ENCODE assay signal across 25 cellular contexts in genomic region chr3:187049462-187050101, GRCh38.
DNase-seq lines count a peak whose midpoint lies in the region; ATAC-seq and TF ChIP-seq lines count a peak whose summit lies in the region.
"Had no signal": no experiment of that assay in that cellular context is flagged by ENCODE, and none has a peak within 500 bp of the region (broad histone marks: within the 10 kb centered on the region; RNA-seq: fewer than 3 reads in every experiment).

No MANE protein-coding gene starts in this region.

- no peaks in the 10 kb centered on the region for H3K9me3 ChIP-seq in H9 (ENCODE audit: control insufficient read depth, low read depth, low read length)
- H3K9me3 ChIP-seq in gastroesophageal sphincter: peaks cover 0 to 12% (median 0%) of the 10 kb centered on the region in 3 donors

- H2AK5ac ChIP-seq in H9 (ENCODE audit: insufficient read length, low read length): no peak overlapping the region

- no peak overlapping the region for H3K9ac ChIP-seq in H9 (ENCODE audit: extremely low read depth, insufficient read length, low read length)
- H3K9ac ChIP-seq: KMS-11, parathyroid adenoma had no signal

- POLR2A ChIA-PET in activated CD8-positive, alpha-beta T cell treated with anti-CD3 and anti-CD28 coated beads for 36 hours (lab: Charles Lee): interaction anchor here (0.6 to 2.9 kb wide), 5 partner anchors 8 to 23 kb away, joined by 3 to 17 read pairs (median 4); no protein-coding TSS in a partner anchor
- POLR2A ChIA-PET in activated CD8-positive, alpha-beta T cell treated with anti-CD3 and anti-CD28 coated beads, Interleukin-2, amount 10 ng/mL, durations not matched to agents 7 days and 5 days (lab: Charles Lee): interaction anchor here (1.3 kb wide), 1 partner anchor 22 kb away, joined by 3 read pairs; no protein-coding TSS in a partner anchor

- peaks cover 93% of the 10 kb centered on the region for H3K36me3 Mint-ChIP-seq in activated CD8-positive, alpha-beta T cell treated with anti-CD3 and anti-CD28 coated beads for 36 hours (ENCODE audit: low read depth)
- H3K36me3 Mint-ChIP-seq in activated CD8-positive, alpha-beta T cell treated with anti-CD3 and anti-CD28 coated beads, Interleukin-2, amount 10 ng/mL, durations not matched to agents 7 days and 5 days (ENCODE audit: low read depth): peaks cover 92% of the 10 kb centered on the region
- H3K36me3 Mint-ChIP-seq in H9 (ENCODE audit: insufficient read depth in 1 of 3, low read depth in 3 of 3): peaks cover 80 to 93% (median 90%) of the 10 kb centered on the region in 3 experiments
- H3K36me3 Mint-ChIP-seq in endothelial cell (ENCODE audit: low read depth, unreplicated experiment): peaks cover 60% of the 10 kb centered on the region
- H3K36me3 Mint-ChIP-seq in progenitor cell of endocrine pancreas (ENCODE audit: insufficient read depth): peaks cover 52% of the 10 kb centered on the region

- H2BK12ac ChIP-seq in H9 (ENCODE audit: insufficient read length, low read depth, low read length): no peak overlapping the region

- H3K23ac ChIP-seq in H9 (ENCODE audit: insufficient read length, low read depth, low read length): no peak overlapping the region

- TF ChIP-seq POLR2A in gastroesophageal sphincter (IDR thresholded peaks at IDR 0.05): no peak

- no peak for TF ChIP-seq EP300 in gastroesophageal sphincter (IDR thresholded peaks at IDR 0.05)

- no peak overlapping the region for H3K4me3 ChIP-seq in gastroesophageal sphincter
- H3K4me3 ChIP-seq: dorsolateral prefrontal cortex, PC-9, sigmoid colon, tibial artery had no signal

- peak overlapping the region; percentile 80 for H3K27ac Mint-ChIP-seq in activated CD8-positive, alpha-beta T cell treated with anti-CD3 and anti-CD28 coated beads for 36 hours
- no peak overlapping the region for H3K27ac Mint-ChIP-seq in activated CD8-positive, alpha-beta T cell treated with anti-CD3 and anti-CD28 coated beads, Interleukin-2, amount 10 ng/mL, durations not matched to agents 7 days and 5 days
- H3K27ac Mint-ChIP-seq in H9 (peak overlapping the region in 2 of 3 experiments; percentile 12 to 80; a peak in 4 of 7 replicates), endothelial cell (ENCODE audit: unreplicated experiment) (no peak overlapping the region), progenitor cell of endocrine pancreas (peak overlapping the region; percentile 70)

- no peak overlapping the region for H3T11ph ChIP-seq in H9 (ENCODE audit: low read length)

- no peaks in the 10 kb centered on the region for H3K27me3 Mint-ChIP-seq in activated CD8-positive, alpha-beta T cell treated with anti-CD3 and anti-CD28 coated beads for 36 hours
- H3K27me3 Mint-ChIP-seq in activated CD8-positive, alpha-beta T cell treated with anti-CD3 and anti-CD28 coated beads, Interleukin-2, amount 10 ng/mL, durations not matched to agents 7 days and 5 days (ENCODE audit: low read depth): no peaks in the 10 kb centered on the region
- no peaks in the 10 kb centered on the region; the same call in 1 of the 2 replicates for H3K27me3 Mint-ChIP-seq in H9 (ENCODE audit: low read depth)
- H3K27me3 Mint-ChIP-seq in endothelial cell (ENCODE audit: unreplicated experiment): peaks cover 2% of the 10 kb centered on the region
- H3K27me3 Mint-ChIP-seq in progenitor cell of endocrine pancreas: no peaks in the 10 kb centered on the region

- intact Hi-C loops in activated CD8-positive, alpha-beta T cell treated with anti-CD3 and anti-CD28 coated beads for 36 hours (cut with micrococcal nuclease): no loop called here

- H3K23me2 ChIP-seq in H9 (ENCODE audit: insufficient read length, low read depth, low read length, poor library complexity, severe bottlenecking): no peaks in the 10 kb centered on the region

- H3K4me1 ChIP-seq in H9 (ENCODE audit: insufficient read depth, low read length): no peaks in the 10 kb centered on the region
- H3K4me1 ChIP-seq in gastroesophageal sphincter: no peaks in the 10 kb centered on the region
- H3K4me1 ChIP-seq: foreskin keratinocyte, parathyroid adenoma, sigmoid colon had no signal

- H3K27me3 ChIP-seq in H9 (ENCODE audit: insufficient read depth, low read length) (no peaks in the 10 kb centered on the region), gastroesophageal sphincter (no peaks in the 10 kb centered on the region)
- H3K27me3 ChIP-seq: dorsolateral prefrontal cortex, foreskin keratinocyte, sigmoid colon, tibial artery had no signal

- CTCF ChIA-PET in activated CD8-positive, alpha-beta T cell treated with anti-CD3 and anti-CD28 coated beads for 36 hours (lab: Charles Lee): interaction anchor here (0.7 to 2.7 kb wide), 5 partner anchors 11 to 90 kb away, joined by 3 to 6 read pairs (median 4); partner anchors contain the start of gene RPL39L
- CTCF ChIA-PET in activated CD8-positive, alpha-beta T cell treated with anti-CD3 and anti-CD28 coated beads, Interleukin-2, amount 10 ng/mL, durations not matched to agents 7 days and 5 days (lab: Charles Lee): interaction anchor here (0.8 to 1.5 kb wide), 2 partner anchors 64 to 200 kb away, joined by 3 to 5 read pairs; no protein-coding TSS in a partner anchor

- no peak overlapping the region for H2AFZ ChIP-seq in H9 (ENCODE audit: low read length)
- H2AFZ ChIP-seq: parathyroid adenoma, PC-9 had no signal

- H2BK15ac ChIP-seq in H9 (ENCODE audit: low read depth, low read length): no peak overlapping the region

- H3K4me3 Mint-ChIP-seq in activated CD8-positive, alpha-beta T cell treated with anti-CD3 and anti-CD28 coated beads for 36 hours: no peak overlapping the region
- no peak overlapping the region for H3K4me3 Mint-ChIP-seq in activated CD8-positive, alpha-beta T cell treated with anti-CD3 and anti-CD28 coated beads, Interleukin-2, amount 10 ng/mL, durations not matched to agents 7 days and 5 days
- H3K4me3 Mint-ChIP-seq in H9 (no peak overlapping the region), endothelial cell (ENCODE audit: unreplicated experiment) (peak overlapping the region; percentile 30), progenitor cell of endocrine pancreas (ENCODE audit: low read depth) (no peak overlapping the region)

- no peak overlapping the region for H4K5ac ChIP-seq in H9 (ENCODE audit: insufficient read length, low read depth, low read length)

- no peak for DNase-seq in activated CD8-positive, alpha-beta T cell treated with anti-CD3 and anti-CD28 coated beads for 36 hours
- DNase-seq in activated CD8-positive, alpha-beta T cell treated with anti-CD3 and anti-CD28 coated beads, Interleukin-2, amount 10 ng/mL, durations not matched to agents 7 days and 5 days: no peak
- no peak for DNase-seq in H9
- DNase-seq in endothelial cell (ENCODE audit: low spot score): no peak
- DNase-seq in progenitor cell of endocrine pancreas (ENCODE audit: low spot score, unreplicated experiment): no peak
- DNase-seq in GM13977 (ENCODE audit: low spot score): no peak
- DNase-seq: activated effector memory CD4-positive, alpha-beta T cell treated with anti-CD3 and anti-CD28 coated beads, Interleukin-2, amount 50 U/mL, for 16 hours; aorta; C1 segment of cervical spinal cord; caudate nucleus; DMS 273 treated with DMSO at 0.1 percent for 48 hours; dorsolateral prefrontal cortex; foreskin keratinocyte; kidney; NCI-H187 treated with DMSO at 0.1 percent for 48 hours; NCI-H345; NCI-H82; SIG-M5; sigmoid colon; tibial artery had no signal

- H3K14ac ChIP-seq in H9 (ENCODE audit: insufficient read depth, low read length): no peak overlapping the region; the same call in 1 of the 2 replicates

- no peak overlapping the region for H3K18ac ChIP-seq in H9 (ENCODE audit: insufficient read length, low read depth, low read length)

- TF ChIP-seq CTCF in activated CD8-positive, alpha-beta T cell treated with anti-CD3 and anti-CD28 coated beads for 36 hours (IDR thresholded peaks at IDR 0.05): no peak
- no peak for TF ChIP-seq CTCF in H9 (conservative IDR thresholded peaks at IDR 0.05)
- no peak for TF ChIP-seq CTCF in endothelial cell (IDR thresholded peaks at IDR 0.05; ENCODE audit: unreplicated experiment)
- no peak for TF ChIP-seq CTCF in progenitor cell of endocrine pancreas (IDR thresholded peaks at IDR 0.05; ENCODE audit: unreplicated experiment)
- TF ChIP-seq CTCF in GM13977 (IDR thresholded peaks at IDR 0.05; ENCODE audit: extremely low read depth, insufficient read depth, missing control alignments): no peak
- no peak for TF ChIP-seq CTCF in gastroesophageal sphincter (IDR thresholded peaks at IDR 0.05)

- no peak overlapping the region for H3K4ac ChIP-seq in H9 (ENCODE audit: low read depth, low read length)

- H4K8ac ChIP-seq in H9 (replicated peaks; ENCODE audit: insufficient read length, low read depth, low read length): no peak overlapping the region

- WGBS in H9 (ENCODE audit: extremely low coverage, insufficient read length, low lambda C conversion rate): no CpG with 5 or more reads among the region's 5 CpGs
- WGBS in gastroesophageal sphincter (ENCODE audit: low coverage in 1 of 2), 2 donors: 63 to 86% methylated on average over 1 to 3 of the region's 5 CpGs

- peaks cover 2% of the 10 kb centered on the region for H3K79me1 ChIP-seq in H9 (ENCODE audit: insufficient read depth, low read depth, low read length, poor library complexity, severe bottlenecking)

- H2BK20ac ChIP-seq in H9 (ENCODE audit: low read depth, low read length, poor library complexity, severe bottlenecking): no peak overlapping the region

- H3K4me2 ChIP-seq in H9 (ENCODE audit: insufficient read depth, insufficient read length, low read length): no peak overlapping the region
- H3K4me2 ChIP-seq: KMS-11, PC-9 had no signal

- H3K79me2 ChIP-seq in H9 (ENCODE audit: insufficient read depth, low read length): no peaks in the 10 kb centered on the region; the same call in 1 of the 2 replicates
- H3K79me2 ChIP-seq: parathyroid adenoma had no signal

- peak; percentile 61 for ATAC-seq in activated CD8-positive, alpha-beta T cell treated with anti-CD3 and anti-CD28 coated beads for 36 hours
- ATAC-seq in activated CD8-positive, alpha-beta T cell treated with anti-CD3 and anti-CD28 coated beads, Interleukin-2, amount 10 ng/mL, durations not matched to agents 7 days and 5 days: no peak
- ATAC-seq in GM21619 (IDR thresholded peaks at IDR 0.05; ENCODE audit: unreplicated experiment) (no peak), gastroesophageal sphincter (no peak)
- ATAC-seq: foreskin keratinocyte had no signal

- H3K27ac ChIP-seq in H9 (ENCODE audit: insufficient read length, low read depth, low read length): no peak overlapping the region
- no peak overlapping the region for H3K27ac ChIP-seq in gastroesophageal sphincter
- H3K27ac ChIP-seq: dorsolateral prefrontal cortex, foreskin keratinocyte, KMS-11, parathyroid adenoma, PC-9, sigmoid colon, tibial artery had no signal

- no peak overlapping the region for H4K91ac ChIP-seq in H9 (ENCODE audit: insufficient read length, low read depth, low read length)

- H3K4me1 Mint-ChIP-seq in activated CD8-positive, alpha-beta T cell treated with anti-CD3 and anti-CD28 coated beads for 36 hours (ENCODE audit: low read depth): peaks cover 59% of the 10 kb centered on the region
- peaks cover 51% of the 10 kb centered on the region for H3K4me1 Mint-ChIP-seq in activated CD8-positive, alpha-beta T cell treated with anti-CD3 and anti-CD28 coated beads, Interleukin-2, amount 10 ng/mL, durations not matched to agents 7 days and 5 days (ENCODE audit: low read depth)
- no peaks in the 10 kb centered on the region; a peak in 1 of 4 replicates for H3K4me1 Mint-ChIP-seq in H9
- H3K4me1 Mint-ChIP-seq in endothelial cell (ENCODE audit: unreplicated experiment): peaks cover 19% of the 10 kb centered on the region
- H3K4me1 Mint-ChIP-seq in progenitor cell of endocrine pancreas (ENCODE audit: low read depth): no peaks in the 10 kb centered on the region

- H2BK120ac ChIP-seq in H9 (ENCODE audit: low read depth, low read length, poor library complexity, severe bottlenecking): no peak overlapping the region

- H3K36me3 ChIP-seq in gastroesophageal sphincter: peaks cover 0 to 26% of the 10 kb centered on the region in 2 donors
- H3K36me3 ChIP-seq: sigmoid colon had no signal

- H2BK5ac ChIP-seq in H9 (ENCODE audit: insufficient read length, low read length): no peak overlapping the region

- in situ Hi-C loops in GM13977 (cut with MboI; ENCODE audit: low pct_unique_long_range_greater_than_20kb, low sequenced_read_pairs, unreplicated experiment): no loop called here

- no peak overlapping the region for H3K56ac ChIP-seq in H9 (ENCODE audit: insufficient read length, low read depth, low read length)

- H3K9me3 Mint-ChIP-seq in activated CD8-positive, alpha-beta T cell treated with anti-CD3 and anti-CD28 coated beads for 36 hours: peaks cover 17% of the 10 kb centered on the region
- peaks cover 9% of the 10 kb centered on the region for H3K9me3 Mint-ChIP-seq in activated CD8-positive, alpha-beta T cell treated with anti-CD3 and anti-CD28 coated beads, Interleukin-2, amount 10 ng/mL, durations not matched to agents 7 days and 5 days (ENCODE audit: insufficient read depth)
- H3K9me3 Mint-ChIP-seq in H9 (peaks cover 18 to 22% of the 10 kb centered on the region in 2 experiments), endothelial cell (ENCODE audit: unreplicated experiment) (peaks cover 3% of the 10 kb centered on the region), progenitor cell of endocrine pancreas (ENCODE audit: low read depth) (peaks cover 17% of the 10 kb centered on the region)

- no peaks in the 10 kb centered on the region for H4K20me1 ChIP-seq in H9 (ENCODE audit: control insufficient read depth, insufficient read depth, insufficient read length)

Comparison
In these comparisons a context has a peak if more than half of its experiments do, and no peak if none do; other contexts are left out.
1. H3K27ac Mint-ChIP-seq: peak in activated CD8-positive, alpha-beta T cell treated with anti-CD3 and anti-CD28 coated beads for 36 hours (single experiment), H9 (2 of 3) and progenitor cell of endocrine pancreas (single experiment); none in activated CD8-positive, alpha-beta T cell treated with anti-CD3 and anti-CD28 coated beads, Interleukin-2, amount 10 ng/mL, durations not matched to agents 7 days and 5 days (single experiment) and endothelial cell (single experiment).